ENCODE assay signal across 25 cellular contexts in genomic region chr4:28508649-28509048, GRCh38.
"Had no signal": no experiment of that assay in that cellular context is flagged by ENCODE, and none has a peak within 500 bp of the region (broad histone marks: within the 10 kb centered on the region; RNA-seq: fewer than 3 reads in every experiment).

No MANE protein-coding gene starts in this region.

- DNase-seq: activated B cell treated with CpG ODN at 0.5 μM for 24 hours; activated CD4-positive, alpha-beta memory T cell treated with anti-CD3 and anti-CD28 coated beads for 36 hours; activated CD4-positive, alpha-beta T cell treated with anti-CD3 and anti-CD28 coated beads, Interleukin-2, amount 10 ng/mL, durations not matched to agents 7 days and 5 days; activated gamma-delta T cell; activated naive CD4-positive, alpha-beta T cell treated with anti-CD3 and anti-CD28 coated beads, Interleukin-2, amount 10 ng/mL, durations not matched to agents 7 days and 5 days; activated naive CD8-positive, alpha-beta T cell treated with anti-CD3 and anti-CD28 coated beads for 36 hours; activated T-cell treated with anti-CD3 and anti-CD28 coated beads for 4 hours; activated T-cell treated with anti-CD3 and anti-CD28 coated beads, Interleukin-2, amount 50 U/mL, for 48 hours; anterior cingulate cortex; caudate nucleus; colonic mucosa; KG1; NCI-H1048; NCI-H146; NCI-H187 treated with DMSO at 0.1 percent for 48 hours; NCI-H2081 treated with DMSO at 0.1 percent for 48 hours; NCI-H345; NCI-H510A; NCI-H526 treated with DMSO at 0.1 percent for 48 hours; OCI-M1; SHP77 treated with DMSO at 0.1 percent for 48 hours had no signal

- H3K9me3 ChIP-seq: colonic mucosa had no signal

- H3K27ac ChIP-seq: colonic mucosa, RWPE1 had no signal

- H3K4me1 ChIP-seq: colonic mucosa had no signal

- H3K4me3 ChIP-seq: colonic mucosa had no signal

- ATAC-seq: activated T-helper 17 cell treated with anti-CD3 and anti-CD28 coated beads, Interleukin-2, amount 50 U/mL, for 72 hours; Panc1 had no signal

- H3K27me3 ChIP-seq: colonic mucosa had no signal

- H3K36me3 ChIP-seq: colonic mucosa had no signal

- FAIRE-seq: TTC549 had no signal
